In the genomic region with DNA sequence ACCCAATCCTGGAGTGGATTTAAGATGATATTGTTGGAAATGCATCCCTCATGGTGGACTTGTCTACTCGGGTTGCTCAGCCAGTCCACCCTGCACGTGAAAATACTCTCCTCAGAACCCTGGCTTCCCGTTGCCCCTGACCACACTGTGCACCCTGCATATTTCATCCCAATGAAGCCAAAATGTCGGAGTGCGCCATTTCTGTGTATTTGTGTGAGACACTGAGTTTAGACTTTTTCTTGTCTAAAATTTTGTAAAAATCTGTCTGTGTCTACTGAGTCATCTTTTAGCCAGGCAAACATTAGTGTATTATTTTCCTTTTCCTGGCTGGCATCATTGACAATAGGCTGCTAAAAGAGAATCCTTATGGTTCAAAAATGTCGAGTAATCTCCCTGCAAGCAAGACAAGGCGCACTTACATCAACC, we compare ENCODE assay signal across 8 cellular contexts. TPM values are rescaled to one million over a fixed set of nuclear protein-coding genes. Genes with fewer than 3 reads are reported as not detected.
DNase-seq lines count a peak whose midpoint lies in the region; ATAC-seq and TF ChIP-seq lines count a peak whose summit lies in the region.

No MANE protein-coding gene starts in this region.

- H3K4me3 Mint-ChIP-seq in activated naive CD4-positive, alpha-beta T cell treated with anti-CD3 and anti-CD28 coated beads, Interleukin-2, amount 10 ng/mL, durations not matched to agents 7 days and 5 days, result peak overlapping the region; percentile 76

- no peaks in the 10 kb centered on the region for H3K9me3 ChIP-seq in body of pancreas

- H2AK5ac ChIP-seq in mesendoderm (ENCODE audit: low read length), result no peak overlapping the region

- peaks cover 35% of the 10 kb centered on the region for H3K36me3 Mint-ChIP-seq in activated naive CD4-positive, alpha-beta T cell treated with anti-CD3 and anti-CD28 coated beads, Interleukin-2, amount 10 ng/mL, durations not matched to agents 7 days and 5 days

- no peak overlapping the region for H3K4ac ChIP-seq in mesendoderm (ENCODE audit: low read depth, low read length)

- CTCF ChIA-PET in activated naive CD4-positive, alpha-beta T cell treated with anti-CD3 and anti-CD28 coated beads, Interleukin-2, amount 10 ng/mL, durations not matched to agents 7 days and 5 days (lab: Charles Lee), result no interaction called here

- peak; percentile 5 for ATAC-seq in body of pancreas

- peak overlapping the region; percentile 54 for H3K56ac ChIP-seq in mesendoderm (ENCODE audit: low read length)

- no peaks in the 10 kb centered on the region for H3K9me3 Mint-ChIP-seq in activated naive CD4-positive, alpha-beta T cell treated with anti-CD3 and anti-CD28 coated beads, Interleukin-2, amount 10 ng/mL, durations not matched to agents 7 days and 5 days

- H2BK120ac ChIP-seq in mesendoderm (ENCODE audit: low read depth, low read length), result no peak overlapping the region

- H3K4me1 ChIP-seq in body of pancreas (peaks cover 21% of the 10 kb centered on the region), mesendoderm (ENCODE audit: control insufficient read depth, low read depth, low read length) (peaks cover 9% of the 10 kb centered on the region)

- peak overlapping the region; percentile 44 for H3K4me3 ChIP-seq in NB4 (ENCODE audit: low read depth, low read length)
- no peak overlapping the region for H3K4me3 ChIP-seq in body of pancreas
- no peak overlapping the region for H3K4me3 ChIP-seq in mesendoderm (ENCODE audit: low read length)

- no peak for TF ChIP-seq POLR2A in NB4 (IDR thresholded peaks at IDR 0.05; ENCODE audit: extremely low read depth, insufficient read length)
- no peak for TF ChIP-seq POLR2A in body of pancreas (IDR thresholded peaks at IDR 0.05)

- peaks cover 34% of the 10 kb centered on the region for H3K4me1 Mint-ChIP-seq in activated naive CD4-positive, alpha-beta T cell treated with anti-CD3 and anti-CD28 coated beads, Interleukin-2, amount 10 ng/mL, durations not matched to agents 7 days and 5 days

- H3K27ac ChIP-seq in body of pancreas (peak overlapping the region in 2 of 4 donors; percentile 70 to 79), mesendoderm (ENCODE audit: low read depth, low read length) (no peak overlapping the region)

- H2BK15ac ChIP-seq in mesendoderm (replicated peaks; ENCODE audit: low read depth), result no peak overlapping the region

- H3K4me2 ChIP-seq in mesendoderm (ENCODE audit: low read length), result peak overlapping the region; percentile 41

- peaks cover 15% of the 10 kb centered on the region for H3K79me2 ChIP-seq in mesendoderm (ENCODE audit: control insufficient read depth, insufficient read depth, low read length)

- peaks cover 11% of the 10 kb centered on the region for H3K79me1 ChIP-seq in mesendoderm (ENCODE audit: low read length)

- TF ChIP-seq CTCF in NB4 (IDR thresholded peaks at IDR 0.05; ENCODE audit: low read depth, low read length) (no peak), body of pancreas (IDR thresholded peaks at IDR 0.05) (no peak)

- no peaks in the 10 kb centered on the region for H3K27me3 Mint-ChIP-seq in activated naive CD4-positive, alpha-beta T cell treated with anti-CD3 and anti-CD28 coated beads, Interleukin-2, amount 10 ng/mL, durations not matched to agents 7 days and 5 days

- no peak for DNase-seq in activated naive CD4-positive, alpha-beta T cell treated with anti-CD3 and anti-CD28 coated beads, Interleukin-2, amount 10 ng/mL, durations not matched to agents 7 days and 5 days
- no peak for DNase-seq in activated naive CD4-positive, alpha-beta T cell (lab: John Stamatoyannopoulos, UW)
- no peak for DNase-seq in NB4 (ENCODE audit: low read depth)
- no peak for DNase-seq in body of pancreas
- no peak for DNase-seq in mesendoderm
- no peak for DNase-seq in SKM-1 treated with dmso at 0.1 percent for 144 hours (lab: John Stamatoyannopoulos, UW; ENCODE audit: unreplicated experiment)
- DNase-seq in stimulated activated naive CD4-positive, alpha-beta T cell (lab: John Stamatoyannopoulos, UW), result no peak
- DNase-seq in NOMO-1 treated with DMSO at 0.1 percent for 48 hours (lab: John Stamatoyannopoulos, UW; ENCODE audit: unreplicated experiment), result no peak

- no peak overlapping the region for H3K18ac ChIP-seq in mesendoderm (ENCODE audit: low read length)

- no peak overlapping the region for H4K5ac ChIP-seq in mesendoderm (ENCODE audit: low read length)

- 49 to 57% methylated on average over 7 of the region's 7 CpGs for WGBS in body of pancreas, 2 donors
- no CpG with 5 or more reads among the region's 7 CpGs for WGBS in mesendoderm (ENCODE audit: extremely low coverage, insufficient coverage, low lambda C conversion rate)

- H3K27me3 ChIP-seq in body of pancreas (no peaks in the 10 kb centered on the region), mesendoderm (ENCODE audit: insufficient read depth, low read length, poor library complexity) (no peaks in the 10 kb centered on the region)

- H3K36me3 ChIP-seq in body of pancreas (replicated peaks in 1 of 2; ENCODE audit: insufficient read depth in 1 of 2, low read depth in 2 of 2) (peaks cover 0 to 15% of the 10 kb centered on the region in 2 donors), mesendoderm (ENCODE audit: control insufficient read depth, insufficient read depth, low read length) (no peaks in the 10 kb centered on the region)

- H4K8ac ChIP-seq in mesendoderm (ENCODE audit: low read depth, low read length), result no peak overlapping the region

- H3K23ac ChIP-seq in mesendoderm (ENCODE audit: low read length), result no peak overlapping the region

- intact Hi-C loops in body of pancreas (cut with DNase I), result no loop called here

- peak overlapping the region; percentile 55 for H3K9ac ChIP-seq in mesendoderm (ENCODE audit: low read length)

- peak overlapping the region; percentile 85 for H3K27ac Mint-ChIP-seq in activated naive CD4-positive, alpha-beta T cell treated with anti-CD3 and anti-CD28 coated beads, Interleukin-2, amount 10 ng/mL, durations not matched to agents 7 days and 5 days

- H2BK5ac ChIP-seq in mesendoderm (ENCODE audit: low read length), result no peak overlapping the region

RNA-seq across cellular contexts. Expression of gene PNMA1, which starts 0.5 kb away (rescaled TPM):
- total RNA-seq in body of pancreas, result 1 to 10 TPM; 5.7 to 6.9 TPM
- polyA plus RNA-seq in mesendoderm (2013, experiment 1 of 2), result 34.5 TPM
- polyA plus RNA-seq in mesendoderm (2013, experiment 2 of 2), result 34.4 TPM
